ENCODE assay signal across 14 cellular contexts in the genomic region with DNA sequence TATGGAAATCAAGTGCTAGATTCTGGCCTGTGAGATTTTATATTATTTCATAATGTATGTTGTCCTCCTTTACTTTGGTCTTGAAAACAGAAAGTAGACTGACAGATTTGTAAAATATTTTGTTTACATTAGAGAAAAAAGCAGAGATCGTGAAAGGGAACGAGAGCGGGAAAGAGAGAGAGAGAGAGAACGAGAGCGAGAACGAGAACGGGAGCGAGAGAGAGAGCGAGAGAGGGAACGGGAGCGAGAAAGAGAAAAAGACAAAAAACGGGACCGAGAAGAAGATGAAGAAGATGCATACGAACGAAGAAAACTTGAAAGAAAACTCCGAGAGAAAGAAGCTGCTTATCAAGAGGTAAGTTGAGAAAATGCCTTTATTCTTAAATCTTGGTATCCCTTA. TPM values are rescaled to one million over a fixed set of nuclear protein-coding genes. Genes with fewer than 3 reads are reported as not detected.
DNase-seq lines count a peak whose midpoint lies in the region; ATAC-seq and TF ChIP-seq lines count a peak whose summit lies in the region.
"Had no signal": no experiment of that assay in that cellular context is flagged by ENCODE, and none has a peak within 500 bp of the region (broad histone marks: within the 10 kb centered on the region; RNA-seq: fewer than 3 reads in every experiment).

No MANE protein-coding gene starts in this region.

- ATAC-seq in activated naive CD8-positive, alpha-beta T cell treated with anti-CD3 and anti-CD28 coated beads, Interleukin-2, amount 50 U/mL, for 24 hours = no peak
- ATAC-seq in central memory CD8-positive, alpha-beta T cell (replicated peaks; ENCODE audit: extremely low read depth, poor library complexity, severe bottlenecking) = no peak
- no peak for ATAC-seq in GM21619 (IDR thresholded peaks at IDR 0.05; ENCODE audit: unreplicated experiment)
- no peak for ATAC-seq in stimulated activated memory B cell treated with anti-CD40 and anti-IgM and Interleukin-4, amounts not matched to agents 10 μg/mL and 1 μg/mL and 100 μg/mL, for 72 hours
- ATAC-seq: HCT116 had no signal

- no peaks in the 10 kb centered on the region for H3K9me3 Mint-ChIP-seq in activated naive CD8-positive, alpha-beta T cell treated with anti-CD3 and anti-CD28 coated beads, Interleukin-2, amount 50 U/mL, for 24 hours
- H3K9me3 Mint-ChIP-seq in activated naive CD8-positive, alpha-beta T cell treated with anti-CD3 and anti-CD28 coated beads for 36 hours = no peaks in the 10 kb centered on the region
- H3K9me3 Mint-ChIP-seq in central memory CD8-positive, alpha-beta T cell = no peaks in the 10 kb centered on the region
- no peaks in the 10 kb centered on the region for H3K9me3 Mint-ChIP-seq in stimulated activated memory B cell treated with anti-CD40 and anti-IgM and Interleukin-4, amounts not matched to agents 10 μg/mL and 1 μg/mL and 100 μg/mL, for 72 hours

- no peaks in the 10 kb centered on the region for H3K9me3 ChIP-seq in HEK293 (ENCODE audit: control insufficient read depth, insufficient read depth, low read depth, low read length)
- H3K9me3 ChIP-seq: A549, BE2C had no signal

- H3K27me3 Mint-ChIP-seq in activated naive CD8-positive, alpha-beta T cell treated with anti-CD3 and anti-CD28 coated beads, Interleukin-2, amount 50 U/mL, for 24 hours = no peaks in the 10 kb centered on the region
- no peaks in the 10 kb centered on the region for H3K27me3 Mint-ChIP-seq in activated naive CD8-positive, alpha-beta T cell treated with anti-CD3 and anti-CD28 coated beads for 36 hours
- no peaks in the 10 kb centered on the region for H3K27me3 Mint-ChIP-seq in central memory CD8-positive, alpha-beta T cell
- no peaks in the 10 kb centered on the region for H3K27me3 Mint-ChIP-seq in stimulated activated memory B cell treated with anti-CD40 and anti-IgM and Interleukin-4, amounts not matched to agents 10 μg/mL and 1 μg/mL and 100 μg/mL, for 72 hours
- H3K27me3 Mint-ChIP-seq: CD4-positive, alpha-beta memory T cell had no signal

- no peaks in the 10 kb centered on the region for H3K4me1 Mint-ChIP-seq in activated naive CD8-positive, alpha-beta T cell treated with anti-CD3 and anti-CD28 coated beads, Interleukin-2, amount 50 U/mL, for 24 hours
- H3K4me1 Mint-ChIP-seq in activated naive CD8-positive, alpha-beta T cell treated with anti-CD3 and anti-CD28 coated beads for 36 hours = no peaks in the 10 kb centered on the region
- peaks cover 6% of the 10 kb centered on the region for H3K4me1 Mint-ChIP-seq in central memory CD8-positive, alpha-beta T cell
- H3K4me1 Mint-ChIP-seq in stimulated activated memory B cell treated with anti-CD40 and anti-IgM and Interleukin-4, amounts not matched to agents 10 μg/mL and 1 μg/mL and 100 μg/mL, for 72 hours = no peaks in the 10 kb centered on the region

- no peak for DNase-seq in activated naive CD8-positive, alpha-beta T cell treated with anti-CD3 and anti-CD28 coated beads, Interleukin-2, amount 50 U/mL, for 24 hours
- DNase-seq in activated naive CD8-positive, alpha-beta T cell treated with anti-CD3 and anti-CD28 coated beads for 36 hours = no peak
- no peak for DNase-seq in central memory CD8-positive, alpha-beta T cell (ENCODE audit: low spot score in 2 of 2)
- DNase-seq in RPMI8226 = no peak
- DNase-seq: BE2C; CD4-positive, alpha-beta memory T cell; COR-L47; DMS53 had no signal

- peak overlapping the region; percentile 19 for H3K27ac Mint-ChIP-seq in activated naive CD8-positive, alpha-beta T cell treated with anti-CD3 and anti-CD28 coated beads, Interleukin-2, amount 50 U/mL, for 24 hours
- H3K27ac Mint-ChIP-seq in activated naive CD8-positive, alpha-beta T cell treated with anti-CD3 and anti-CD28 coated beads for 36 hours = no peak overlapping the region
- H3K27ac Mint-ChIP-seq in central memory CD8-positive, alpha-beta T cell (ENCODE audit: low read depth) = peak overlapping the region; percentile 80
- no peak overlapping the region for H3K27ac Mint-ChIP-seq in stimulated activated memory B cell treated with anti-CD40 and anti-IgM and Interleukin-4, amounts not matched to agents 10 μg/mL and 1 μg/mL and 100 μg/mL, for 72 hours

- CTCF ChIA-PET in HEK293 (lab: Yijun Ruan, JAX) = no interaction called here

- no peak for TF ChIP-seq CTCF in HEK293 (tag by site-specific recombination; IDR thresholded peaks at IDR 0.05)

- no peak overlapping the region for H3K4me3 ChIP-seq in HEK293 (ENCODE audit: low read depth, low read length)
- H3K4me3 ChIP-seq: A549 had no signal

- no peaks in the 10 kb centered on the region for H3K4me1 ChIP-seq in HEK293 (ENCODE audit: control insufficient read depth, insufficient read depth, low read length)
- H3K4me1 ChIP-seq: BE2C had no signal

- H3K36me3 ChIP-seq in HEK293 (ENCODE audit: control insufficient read depth in 2 of 2, insufficient read depth in 1 of 2, low read length in 2 of 2) = peaks cover 89 to 90% of the 10 kb centered on the region in 2 experiments

- H3K27ac ChIP-seq in HEK293 (ENCODE audit: extremely low read depth, low read depth, low read length) = no peak overlapping the region
- H3K27ac ChIP-seq: A549, C4-2B had no signal

- peaks cover 48% of the 10 kb centered on the region for H3K36me3 Mint-ChIP-seq in activated naive CD8-positive, alpha-beta T cell treated with anti-CD3 and anti-CD28 coated beads, Interleukin-2, amount 50 U/mL, for 24 hours (ENCODE audit: low read depth)
- H3K36me3 Mint-ChIP-seq in activated naive CD8-positive, alpha-beta T cell treated with anti-CD3 and anti-CD28 coated beads for 36 hours = peaks cover 28% of the 10 kb centered on the region
- H3K36me3 Mint-ChIP-seq in central memory CD8-positive, alpha-beta T cell (ENCODE audit: insufficient read depth) = peaks cover 79% of the 10 kb centered on the region
- H3K36me3 Mint-ChIP-seq in stimulated activated memory B cell treated with anti-CD40 and anti-IgM and Interleukin-4, amounts not matched to agents 10 μg/mL and 1 μg/mL and 100 μg/mL, for 72 hours = peaks cover 51% of the 10 kb centered on the region

- POLR2A ChIA-PET in HEK293 (lab: Yijun Ruan, JAX) = no interaction called here

- H3K4me3 Mint-ChIP-seq in activated naive CD8-positive, alpha-beta T cell treated with anti-CD3 and anti-CD28 coated beads, Interleukin-2, amount 50 U/mL, for 24 hours = no peak overlapping the region
- no peak overlapping the region for H3K4me3 Mint-ChIP-seq in activated naive CD8-positive, alpha-beta T cell treated with anti-CD3 and anti-CD28 coated beads for 36 hours
- H3K4me3 Mint-ChIP-seq in central memory CD8-positive, alpha-beta T cell = no peak overlapping the region
- no peak overlapping the region for H3K4me3 Mint-ChIP-seq in stimulated activated memory B cell treated with anti-CD40 and anti-IgM and Interleukin-4, amounts not matched to agents 10 μg/mL and 1 μg/mL and 100 μg/mL, for 72 hours
- H3K4me3 Mint-ChIP-seq: CD4-positive, alpha-beta memory T cell had no signal

TF ChIP-seq in HEK293, 187 proteins besides CTCF, POLR2A, EP300 and RAD21:
- TF ChIP-seq KLF1 (tag by site-specific recombination; IDR thresholded peaks at IDR 0.05) = no peak
- TF ChIP-seq YY2 (tag by site-specific recombination; IDR thresholded peaks at IDR 0.05) = no peak
- peak; percentile 100 for TF ChIP-seq ZNF596 (tag by site-specific recombination; IDR thresholded peaks at IDR 0.05)

RNA-seq across cellular contexts. Expression of a gene that starts 30.6 kb away (rescaled TPM):
- 10 to 100 TPM; 23.5 to 23.7 TPM for total RNA-seq in activated naive CD8-positive, alpha-beta T cell treated with anti-CD3 and anti-CD28 coated beads for 36 hours

RNA-seq across cellular contexts. Expression of a gene that starts 47.4 kb away (rescaled TPM):
- total RNA-seq in activated naive CD8-positive, alpha-beta T cell treated with anti-CD3 and anti-CD28 coated beads for 36 hours = 100 to 1,000 TPM; 102 to 108 TPM

Comparison
In these comparisons a context has a peak if more than half of its experiments do, and no peak if none do; other contexts are left out.
1. H3K27ac Mint-ChIP-seq: peak in activated naive CD8-positive, alpha-beta T cell treated with anti-CD3 and anti-CD28 coated beads, Interleukin-2, amount 50 U/mL, for 24 hours (single experiment) and central memory CD8-positive, alpha-beta T cell (single experiment); none in activated naive CD8-positive, alpha-beta T cell treated with anti-CD3 and anti-CD28 coated beads for 36 hours (single experiment) and stimulated activated memory B cell treated with anti-CD40 and anti-IgM and Interleukin-4, amounts not matched to agents 10 μg/mL and 1 μg/mL and 100 μg/mL, for 72 hours (single experiment).